Comparison of ENCODE assay signal across 15 cellular contexts in genomic region chr11:119853581-119854360, GRCh38.
DNase-seq lines count a peak whose midpoint lies in the region; ATAC-seq and TF ChIP-seq lines count a peak whose summit lies in the region.
"Had no signal": no experiment of that assay in that cellular context is flagged by ENCODE, and none has a peak within 500 bp of the region (broad histone marks: within the 10 kb centered on the region; RNA-seq: fewer than 3 reads in every experiment).

No MANE protein-coding gene starts in this region.

- BruUV-seq in mammary epithelial cell (replicated peaks; lab: Mats Ljungman, UMichigan) = no TSS peak

- TF ChIP-seq POLR2A in breast epithelium (IDR thresholded peaks at IDR 0.05) = no peak

- CTCF ChIA-PET in mammary epithelial cell (lab: Charles Lee; ENCODE audit: low non-redundant PET) = no interaction called here

- in situ Hi-C loops in mammary epithelial cell (cut with MboI; ENCODE audit: low sequenced_read_pairs in 2 of 2) = no loop called here

- no peaks in the 10 kb centered on the region for H3K79me2 ChIP-seq in mammary epithelial cell (ENCODE audit: insufficient read depth, low read length)

- DNase-seq in mammary epithelial cell (no peak), breast epithelium (ENCODE audit: low spot score in 2 of 2) (no peak), WERI-Rb-1 (no peak), medulla oblongata (ENCODE audit: extremely low spot score) (peak; percentile 40), superior temporal gyrus (ENCODE audit: extremely low spot score) (peak; percentile 19), NCI-H2107 (lab: John Stamatoyannopoulos, UW) (no peak), colonic mucosa (no peak)
- DNase-seq: 8988T; AML-193; CD4-positive, alpha-beta memory T cell; GF-D8; GOT3 had no signal

- 79% methylated on average over 15 of the region's 15 CpGs for WGBS in mammary epithelial cell (ENCODE audit: low coverage, missing lambda C conversion rate)

- no peaks in the 10 kb centered on the region for H3K27me3 ChIP-seq in mammary epithelial cell (ENCODE audit: insufficient read depth, low read length)
- H3K27me3 ChIP-seq in breast epithelium = no peaks in the 10 kb centered on the region
- no peaks in the 10 kb centered on the region for H3K27me3 ChIP-seq in WERI-Rb-1 (ENCODE audit: insufficient read depth, low read depth, severe bottlenecking)
- no peaks in the 10 kb centered on the region for H3K27me3 ChIP-seq in colonic mucosa

- H3K36me3 ChIP-seq in mammary epithelial cell (ENCODE audit: insufficient read depth, low read length) = no peaks in the 10 kb centered on the region
- H3K36me3 ChIP-seq in breast epithelium = no peaks in the 10 kb centered on the region
- H3K36me3 ChIP-seq in WERI-Rb-1 = no peaks in the 10 kb centered on the region
- no peaks in the 10 kb centered on the region for H3K36me3 ChIP-seq in colonic mucosa
- H3K36me3 ChIP-seq: HAP-1 had no signal

- no peak overlapping the region for H3K4me2 ChIP-seq in mammary epithelial cell (ENCODE audit: insufficient read depth, low read depth, low read length)

- H3K4me3 ChIP-seq in mammary epithelial cell (replicated peaks in 1 of 3; ENCODE audit: insufficient read depth in 1 of 3, low read depth in 2 of 3, low read length in 3 of 3) (no peak overlapping the region), breast epithelium (no peak overlapping the region), WERI-Rb-1 (ENCODE audit: low read depth, low read length) (no peak overlapping the region), colonic mucosa (no peak overlapping the region)
- H3K4me3 ChIP-seq: HAP-1 had no signal

- no peak overlapping the region for H3K27ac ChIP-seq in mammary epithelial cell (ENCODE audit: insufficient read depth, low read depth, low read length)
- H3K27ac ChIP-seq in breast epithelium = no peak overlapping the region
- H3K27ac ChIP-seq in WERI-Rb-1 = no peak overlapping the region
- H3K27ac ChIP-seq in colonic mucosa = no peak overlapping the region
- H3K27ac ChIP-seq: C4-2B had no signal

- H4K20me1 ChIP-seq in mammary epithelial cell (ENCODE audit: insufficient read depth, low read length) = no peaks in the 10 kb centered on the region

- no peak for TF ChIP-seq CTCF in mammary epithelial cell (conservative IDR thresholded peaks at IDR 0.05 in 1 of 2, IDR thresholded peaks at IDR 0.05 in 1 of 2; ENCODE audit: extremely low read depth in 1 of 2, insufficient read depth in 1 of 2, low read depth in 1 of 2, low read length in 2 of 2)
- no peak for TF ChIP-seq CTCF in breast epithelium (IDR thresholded peaks at IDR 0.05)
- 0 out of 2 replicates have a peak, but pooled peaks have one; percentile 8 for TF ChIP-seq CTCF in WERI-Rb-1 (IDR thresholded peaks at IDR 0.05; ENCODE audit: low read depth, low read length)
- no peak for TF ChIP-seq CTCF in colonic mucosa (IDR thresholded peaks at IDR 0.05)

- H3K4me1 ChIP-seq in mammary epithelial cell (ENCODE audit: insufficient read depth, low read length) (no peaks in the 10 kb centered on the region), breast epithelium (no peaks in the 10 kb centered on the region), colonic mucosa (no peaks in the 10 kb centered on the region)
- H3K4me1 ChIP-seq: HAP-1 had no signal

- intact Hi-C loops in mammary epithelial cell (cut with micrococcal nuclease) = no loop called here
- intact Hi-C loops in breast epithelium (cut with DNase I; ENCODE audit: low total_unique reads) = no loop called here
- intact Hi-C loops in colonic mucosa (cut with DNase I) = no loop called here

- ATAC-seq in GM18520 (IDR thresholded peaks at IDR 0.05; ENCODE audit: unreplicated experiment) = no peak

- peak overlapping the region; percentile 67 for H2AFZ ChIP-seq in mammary epithelial cell (ENCODE audit: low read depth, low read length)

- dilution Hi-C loops in mammary epithelial cell (cut with HindIII; ENCODE audit: low sequenced_read_pairs) = no loop called here

- H3K9me3 ChIP-seq in mammary epithelial cell (replicated peaks; ENCODE audit: insufficient read depth, low read length) = no peaks in the 10 kb centered on the region
- H3K9me3 ChIP-seq in breast epithelium = no peaks in the 10 kb centered on the region
- no peaks in the 10 kb centered on the region for H3K9me3 ChIP-seq in WERI-Rb-1 (ENCODE audit: severe bottlenecking)
- no peaks in the 10 kb centered on the region for H3K9me3 ChIP-seq in colonic mucosa
- H3K9me3 ChIP-seq: HAP-1 had no signal

- no peak overlapping the region for H3K9ac ChIP-seq in mammary epithelial cell (ENCODE audit: insufficient read depth, low read length)
- no peak overlapping the region for H3K9ac ChIP-seq in colonic mucosa (ENCODE audit: low read depth in 2 of 2, low read length in 2 of 2)

Comparison
In these comparisons a context has a peak if more than half of its experiments do, and no peak if none do; other contexts are left out.
1. DNase-seq: peak in medulla oblongata (single experiment) and superior temporal gyrus (single experiment); none in mammary epithelial cell (single experiment), breast epithelium (0 of 2), WERI-Rb-1 (single experiment), NCI-H2107 (single experiment) and colonic mucosa (single experiment).